Comparison of ENCODE assay signal across 9 cellular contexts in the genomic region with DNA sequence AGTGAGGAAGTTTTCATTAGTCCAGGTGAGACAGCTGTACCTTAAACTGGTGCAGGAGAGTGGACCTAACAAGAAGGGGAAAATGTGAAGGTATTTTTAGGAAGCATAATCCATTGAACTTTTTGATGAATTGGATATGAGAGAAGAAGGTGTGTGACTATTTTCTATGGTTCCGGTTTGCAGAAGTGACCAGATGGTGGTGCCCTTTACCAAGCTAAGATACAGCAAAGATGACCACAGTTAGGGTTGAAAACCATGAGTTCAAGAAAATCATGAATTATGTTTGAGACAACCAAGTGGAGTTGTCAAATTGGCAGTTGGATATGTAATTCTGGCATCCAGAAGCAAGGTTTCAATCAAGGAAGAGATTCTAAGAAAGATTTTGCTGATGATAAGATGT.
DNase-seq lines count a peak whose midpoint lies in the region; ATAC-seq and TF ChIP-seq lines count a peak whose summit lies in the region.
"Had no signal": no experiment of that assay in that cellular context is flagged by ENCODE, and none has a peak within 500 bp of the region (broad histone marks: within the 10 kb centered on the region; RNA-seq: fewer than 3 reads in every experiment).

No MANE protein-coding gene starts in this region.

- H3K27me3 ChIP-seq in KMS-11 (ENCODE audit: insufficient read depth, low read depth) (no peaks in the 10 kb centered on the region), SU-DHL-6 (ENCODE audit: low read length) (0 out of 2 replicates have a peak, but pooled peaks cover 3% of the 10 kb centered on the region), liver (ENCODE audit: control insufficient read depth in 4 of 4, insufficient read depth in 4 of 4, low read length in 3 of 4) (no peaks in the 10 kb centered on the region)
- no peaks in the 10 kb centered on the region for H3K27me3 ChIP-seq in naive thymus-derived CD4-positive, alpha-beta T cell (ENCODE audit: control insufficient read depth in 2 of 2, insufficient read depth in 2 of 2, low read length in 2 of 2)
- H3K27me3 ChIP-seq: SJCRH30 had no signal

- no peak overlapping the region for H3K4me3 Mint-ChIP-seq in naive thymus-derived CD4-positive, alpha-beta T cell

- H3K4me1 ChIP-seq in KMS-11 (ENCODE audit: low read depth, poor library complexity, severe bottlenecking) (no peaks in the 10 kb centered on the region), liver (ENCODE audit: control insufficient read depth in 4 of 4, insufficient read depth in 4 of 4, low read length in 3 of 4) (no peaks in the 10 kb centered on the region)
- no peaks in the 10 kb centered on the region for H3K4me1 ChIP-seq in naive thymus-derived CD4-positive, alpha-beta T cell (ENCODE audit: control insufficient read depth in 2 of 2, insufficient read depth in 2 of 2, low read length in 2 of 2)
- H3K4me1 ChIP-seq: SJCRH30 had no signal

- H3K27ac ChIP-seq in KMS-11: no peak overlapping the region
- no peak overlapping the region for H3K27ac ChIP-seq in SU-DHL-6 (ENCODE audit: low read depth, low read length)
- no peak overlapping the region for H3K27ac ChIP-seq in liver (ENCODE audit: low read depth in 1 of 2, low read length in 2 of 2)
- H3K27ac ChIP-seq in naive thymus-derived CD4-positive, alpha-beta T cell (ENCODE audit: low read depth, low read length): no peak overlapping the region
- H3K27ac ChIP-seq: SJCRH30 had no signal

- peaks cover 0 to 23% (median 8%) of the 10 kb centered on the region in 5 donors for H3K27me3 Mint-ChIP-seq in naive thymus-derived CD4-positive, alpha-beta T cell

- H4K20me1 ChIP-seq in KMS-11 (ENCODE audit: insufficient read depth) (no peaks in the 10 kb centered on the region), SU-DHL-6 (ENCODE audit: low read depth, low read length) (no peaks in the 10 kb centered on the region)

- TF ChIP-seq RAD21 in liver (IDR thresholded peaks at IDR 0.05): peak; percentile 69 to 75

- CTCF ChIA-PET in naive thymus-derived CD4-positive, alpha-beta T cell (lab: Charles Lee): no interaction called here

- H3K9me3 ChIP-seq in SU-DHL-6 (ENCODE audit: insufficient read depth, low read length) (no peaks in the 10 kb centered on the region), liver (ENCODE audit: control insufficient read depth in 4 of 4, low read length in 3 of 4) (no peaks in the 10 kb centered on the region)
- no peaks in the 10 kb centered on the region for H3K9me3 ChIP-seq in naive thymus-derived CD4-positive, alpha-beta T cell (ENCODE audit: control insufficient read depth in 2 of 3, low read length in 3 of 3)
- H3K9me3 ChIP-seq: SJCRH30 had no signal

- intact Hi-C loops in naive thymus-derived CD4-positive, alpha-beta T cell (cut with micrococcal nuclease): no loop called here

- no peaks in the 10 kb centered on the region for H3K9me2 ChIP-seq in SU-DHL-6 (replicated peaks; ENCODE audit: insufficient read depth, low read length)

- TF ChIP-seq CTCF in KMS-11 (conservative IDR thresholded peaks at IDR 0.05; ENCODE audit: low read depth, low read length) (0 out of 2 replicates have a peak, but pooled peaks have one; percentile 26), SU-DHL-6 (IDR thresholded peaks at IDR 0.05; ENCODE audit: insufficient read depth, low read length, poor library complexity, severe bottlenecking) (peak; percentile 52), liver (IDR thresholded peaks at IDR 0.05; ENCODE audit: low read depth, low read length, missing input control) (peak; percentile 37)

- H3K4me3 ChIP-seq in KMS-11 (IDR thresholded peaks at IDR 0.05; ENCODE audit: insufficient read depth, low read depth, low read length) (no peak overlapping the region), SU-DHL-6 (ENCODE audit: insufficient read depth, low read length, poor library complexity, severe bottlenecking) (no peak overlapping the region), liver (ENCODE audit: low read depth in 1 of 3, low read length in 3 of 3) (no peak overlapping the region)
- no peak overlapping the region for H3K4me3 ChIP-seq in naive thymus-derived CD4-positive, alpha-beta T cell (ENCODE audit: low read length)
- H3K4me3 ChIP-seq: SJCRH30 had no signal

- no peak for ATAC-seq in naive thymus-derived CD4-positive, alpha-beta T cell
- no peak for ATAC-seq in HG03097 (IDR thresholded peaks at IDR 0.05; ENCODE audit: low FRiP score, unreplicated experiment)
- no peak for ATAC-seq in GM18520 (IDR thresholded peaks at IDR 0.05; ENCODE audit: unreplicated experiment)

- no peaks in the 10 kb centered on the region for H3K79me2 ChIP-seq in KMS-11 (ENCODE audit: insufficient read depth, low read depth)
- no peaks in the 10 kb centered on the region for H3K79me2 ChIP-seq in SU-DHL-6 (ENCODE audit: insufficient read depth, low read length)

- H3F3A ChIP-seq in SU-DHL-6 (ENCODE audit: insufficient read depth): no peaks in the 10 kb centered on the region

- H2AFZ ChIP-seq in KMS-11 (ENCODE audit: low read depth) (no peak overlapping the region), SU-DHL-6 (ENCODE audit: low read depth, low read length, severe bottlenecking) (no peak overlapping the region)

- peaks cover 0 to 20% (median 2%) of the 10 kb centered on the region in 11 donors for H3K9me3 Mint-ChIP-seq in naive thymus-derived CD4-positive, alpha-beta T cell

- H3K36me3 Mint-ChIP-seq in naive thymus-derived CD4-positive, alpha-beta T cell: peaks cover 0 to 4% (median 0%) of the 10 kb centered on the region in 5 donors

- no peaks in the 10 kb centered on the region for H3K36me3 ChIP-seq in KMS-11 (ENCODE audit: insufficient read depth)
- no peaks in the 10 kb centered on the region for H3K36me3 ChIP-seq in SU-DHL-6 (ENCODE audit: low read length)
- no peaks in the 10 kb centered on the region for H3K36me3 ChIP-seq in liver (ENCODE audit: control insufficient read depth in 4 of 4, insufficient read depth in 3 of 4, low read depth in 1 of 4, low read length in 3 of 4)
- no peaks in the 10 kb centered on the region for H3K36me3 ChIP-seq in naive thymus-derived CD4-positive, alpha-beta T cell (ENCODE audit: control insufficient read depth in 2 of 3, insufficient read depth in 3 of 3, low read length in 3 of 3)
- H3K36me3 ChIP-seq: SJCRH30 had no signal

- no peaks in the 10 kb centered on the region for H3K4me1 Mint-ChIP-seq in naive thymus-derived CD4-positive, alpha-beta T cell

- H3K9ac ChIP-seq in KMS-11: no peak overlapping the region
- H3K9ac ChIP-seq in SU-DHL-6 (ENCODE audit: low read length): no peak overlapping the region
- no peak overlapping the region for H3K9ac ChIP-seq in liver (ENCODE audit: low read depth in 1 of 2, low read length in 2 of 2)

- POLR2A ChIA-PET in naive thymus-derived CD4-positive, alpha-beta T cell (lab: Charles Lee): no interaction called here

- H3K27ac Mint-ChIP-seq in naive thymus-derived CD4-positive, alpha-beta T cell: no peak overlapping the region

- DNase-seq in DMS 273 treated with DMSO at 0.1 percent for 48 hours (lab: John Stamatoyannopoulos, UW): peak; percentile 13
- DNase-seq in naive thymus-derived CD4-positive, alpha-beta T cell: no peak
- no peak for DNase-seq in islet precursor cell

- WGBS in liver: 34% methylated on average over 1 of the region's 1 CpG

- H3K4me2 ChIP-seq in KMS-11: no peak overlapping the region
- H3K4me2 ChIP-seq in SU-DHL-6 (ENCODE audit: low read depth, low read length, poor library complexity, severe bottlenecking): no peak overlapping the region

TF ChIP-seq in liver, 16 proteins besides CTCF, POLR2A, EP300 and RAD21:
- TF ChIP-seq, protein P1, sequence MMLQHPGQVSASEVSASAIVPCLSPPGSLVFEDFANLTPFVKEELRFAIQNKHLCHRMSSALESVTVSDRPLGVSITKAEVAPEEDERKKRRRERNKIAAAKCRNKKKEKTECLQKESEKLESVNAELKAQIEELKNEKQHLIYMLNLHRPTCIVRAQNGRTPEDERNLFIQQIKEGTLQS (IDR thresholded peaks at IDR 0.05): no peak
- TF ChIP-seq YY1 (IDR thresholded peaks at IDR 0.05): no peak
- no peak for TF ChIP-seq HNF4G (IDR thresholded peaks at IDR 0.05)
